Comparison of ENCODE assay signal across 19 cellular contexts in genomic region chr1:68378296-68379084, GRCh38.
DNase-seq lines count a peak whose midpoint lies in the region; ATAC-seq and TF ChIP-seq lines count a peak whose summit lies in the region.
"Had no signal": no experiment of that assay in that cellular context is flagged by ENCODE, and none has a peak within 500 bp of the region (broad histone marks: within the 10 kb centered on the region; RNA-seq: fewer than 3 reads in every experiment).

No MANE protein-coding gene starts in this region.

- no peaks in the 10 kb centered on the region for H3K36me3 ChIP-seq in PC-9 (ENCODE audit: low read depth)
- H3K36me3 ChIP-seq in right atrium auricular region = no peaks in the 10 kb centered on the region
- H3K36me3 ChIP-seq in ovary = no peaks in the 10 kb centered on the region
- H3K36me3 ChIP-seq: thoracic aorta had no signal

- no peaks in the 10 kb centered on the region for H3K9me2 ChIP-seq in PC-9 (ENCODE audit: insufficient read depth)

- no peak overlapping the region for H3K4me3 ChIP-seq in PC-9
- no peak overlapping the region for H3K4me3 ChIP-seq in right atrium auricular region
- H3K4me3 ChIP-seq in ovary = no peak overlapping the region
- H3K4me3 ChIP-seq: body of pancreas, psoas muscle, thoracic aorta had no signal

- peaks cover 5% of the 10 kb centered on the region for H3K9me3 ChIP-seq in PC-9 (ENCODE audit: insufficient read depth, low read depth)
- no peaks in the 10 kb centered on the region for H3K9me3 ChIP-seq in right atrium auricular region
- no peaks in the 10 kb centered on the region for H3K9me3 ChIP-seq in ovary
- H3K9me3 ChIP-seq: body of pancreas, psoas muscle, thoracic aorta had no signal

- WGBS in ovary, 3 donors = 83 to 89% (median 83%) methylated on average over 2 of the region's 2 CpGs

- H3K27me3 ChIP-seq in PC-9 (ENCODE audit: insufficient read depth, low read depth) (no peaks in the 10 kb centered on the region), right atrium auricular region (no peaks in the 10 kb centered on the region), ovary (no peaks in the 10 kb centered on the region)
- H3K27me3 ChIP-seq: body of pancreas had no signal

- H4K20me1 ChIP-seq in PC-9 (ENCODE audit: insufficient read depth) = no peaks in the 10 kb centered on the region

- H3K4me2 ChIP-seq in PC-9 = no peak overlapping the region

- H3K27ac ChIP-seq in PC-9 = peak overlapping the region; percentile 22
- H3K27ac ChIP-seq in epithelial cell of prostate = peak overlapping the region; percentile 74
- H3K27ac ChIP-seq in right atrium auricular region = no peak overlapping the region
- H3K27ac ChIP-seq in ovary = no peak overlapping the region
- H3K27ac ChIP-seq: body of pancreas, psoas muscle, VCaP had no signal

- no peak for TF ChIP-seq POLR2A in ovary (IDR thresholded peaks at IDR 0.05)

- no peak for ATAC-seq in GM19452 (IDR thresholded peaks at IDR 0.05; ENCODE audit: unreplicated experiment)
- ATAC-seq: body of pancreas; left colon; naive thymus-derived CD4-positive, alpha-beta T cell; psoas muscle had no signal

- TF ChIP-seq CTCF in PC-9 (conservative IDR thresholded peaks at IDR 0.05) (no peak), right atrium auricular region (IDR thresholded peaks at IDR 0.05) (no peak), ovary (IDR thresholded peaks at IDR 0.05) (no peak)

- H2AFZ ChIP-seq in PC-9 = no peak overlapping the region

- DNase-seq in EL (peak; percentile 77), PC-9 (peak in 1 of 2 experiments; percentile 42), epithelial cell of prostate (ENCODE audit: low read depth, low spot score) (no peak), myocyte (ENCODE audit: low read depth) (peak; percentile 12), right atrium auricular region (ENCODE audit: low spot score) (no peak), germinal center (ENCODE audit: low spot score) (no peak), ovary (no peak)
- DNase-seq: activated CD8-positive, alpha-beta memory T cell treated with anti-CD3 and anti-CD28 coated beads for 24 hours; activated effector memory CD4-positive, alpha-beta T cell treated with Interleukin-2 at 50 U/mL for 16 hours; body of pancreas; CD4-positive, alpha-beta memory T cell; effector CD4-positive, alpha-beta T cell; left colon; naive thymus-derived CD4-positive, alpha-beta T cell; NCI-H2171; psoas muscle had no signal

- H3F3A ChIP-seq in PC-9 (ENCODE audit: insufficient read depth, low read depth) = peaks cover under 1% of the 10 kb centered on the region; the same call in 1 of the 2 replicates

- no peak for TF ChIP-seq EP300 in ovary (IDR thresholded peaks at IDR 0.05)

- no TSS peak for BruUV-seq in PC-9 (replicated peaks; lab: Mats Ljungman, UMichigan)

- H3K4me1 ChIP-seq in PC-9 (replicated peaks; ENCODE audit: insufficient read depth) (peaks cover 14% of the 10 kb centered on the region), right atrium auricular region (no peaks in the 10 kb centered on the region), ovary (ENCODE audit: insufficient read depth) (no peaks in the 10 kb centered on the region)
- H3K4me1 ChIP-seq: body of pancreas, psoas muscle had no signal

- POLR2A ChIA-PET in PC-9 (lab: Charles Lee; ENCODE audit: unreplicated experiment) = interaction anchor here (1.2 kb wide), 1 partner anchor 636 kb away, joined by 12 read pairs; no protein-coding TSS in a partner anchor

- CTCF ChIA-PET in PC-9 (lab: Charles Lee) = no interaction called here

- H3K79me2 ChIP-seq in PC-9 (ENCODE audit: low read depth) = no peaks in the 10 kb centered on the region

- intact Hi-C loops in PC-9 (cut with micrococcal nuclease; ENCODE audit: unreplicated experiment) = no loop called here
- intact Hi-C loops in ovary (cut with DNase I) = no loop called here

Comparison
In these comparisons a context has a peak if more than half of its experiments do, and no peak if none do; other contexts are left out.
1. DNase-seq: peak in EL (single experiment) and myocyte (single experiment); none in epithelial cell of prostate (single experiment), right atrium auricular region (single experiment), germinal center (single experiment) and ovary (0 of 5).
2. H3K27ac ChIP-seq: peak in PC-9 (single experiment) and epithelial cell of prostate (single experiment); none in right atrium auricular region (0 of 2) and ovary (0 of 2).